29 cellular contexts compared by ENCODE assay signal in genomic region chr17:52150935-52151334, GRCh38. TPM values are rescaled to one million over a fixed set of nuclear protein-coding genes. Genes with fewer than 3 reads are reported as not detected.
"Had no signal": no experiment of that assay in that cellular context is flagged by ENCODE, and none has a peak within 500 bp of the region (broad histone marks: within the 10 kb centered on the region; RNA-seq: fewer than 3 reads in every experiment).

No MANE protein-coding gene starts in this region.

- ATAC-seq: Panc1, PC-3, T-cell had no signal

- H3K27ac ChIP-seq: RWPE1 had no signal

- H3K9ac ChIP-seq: SK-N-SH had no signal

- DNase-seq: KBM-7; MV-4-11; NCI-H1048; NCI-H1105; NCI-H1417; NCI-H146; NCI-H1694 treated with DMSO at 0.1 percent for 48 hours; NCI-H1930; NCI-H2081; NCI-H2107; NCI-H2227 treated with DMSO at 0.1 percent for 48 hours; NCI-H524; NCI-H526 treated with DMSO at 0.1 percent for 48 hours; NCI-H748 treated with DMSO at 0.1 percent for 48 hours; NK-92 treated with Interleukin-12 subunit alpha and Interleukin-12 subunit beta, amount 100 ng/mL, for 24 hours; PC-3; SHP77; SK-N-SH; SW 1271; T-cell had no signal

- H3K9me3 ChIP-seq: SK-N-SH had no signal

- H3K4me2 ChIP-seq: SK-N-SH had no signal

RNA-seq across cellular contexts. Expression of gene CA10, which starts 7.6 kb away (rescaled TPM):
- total RNA-seq: HT1080, LHCN-M2, MCF 10A, NCI-H460, OCI-LY7, PC-3, SK-MEL-5 had no signal
- polyA plus RNA-seq: IgD-negative memory B cell, SK-N-SH had no signal
